8 cellular contexts compared by ENCODE assay signal in the genomic region with DNA sequence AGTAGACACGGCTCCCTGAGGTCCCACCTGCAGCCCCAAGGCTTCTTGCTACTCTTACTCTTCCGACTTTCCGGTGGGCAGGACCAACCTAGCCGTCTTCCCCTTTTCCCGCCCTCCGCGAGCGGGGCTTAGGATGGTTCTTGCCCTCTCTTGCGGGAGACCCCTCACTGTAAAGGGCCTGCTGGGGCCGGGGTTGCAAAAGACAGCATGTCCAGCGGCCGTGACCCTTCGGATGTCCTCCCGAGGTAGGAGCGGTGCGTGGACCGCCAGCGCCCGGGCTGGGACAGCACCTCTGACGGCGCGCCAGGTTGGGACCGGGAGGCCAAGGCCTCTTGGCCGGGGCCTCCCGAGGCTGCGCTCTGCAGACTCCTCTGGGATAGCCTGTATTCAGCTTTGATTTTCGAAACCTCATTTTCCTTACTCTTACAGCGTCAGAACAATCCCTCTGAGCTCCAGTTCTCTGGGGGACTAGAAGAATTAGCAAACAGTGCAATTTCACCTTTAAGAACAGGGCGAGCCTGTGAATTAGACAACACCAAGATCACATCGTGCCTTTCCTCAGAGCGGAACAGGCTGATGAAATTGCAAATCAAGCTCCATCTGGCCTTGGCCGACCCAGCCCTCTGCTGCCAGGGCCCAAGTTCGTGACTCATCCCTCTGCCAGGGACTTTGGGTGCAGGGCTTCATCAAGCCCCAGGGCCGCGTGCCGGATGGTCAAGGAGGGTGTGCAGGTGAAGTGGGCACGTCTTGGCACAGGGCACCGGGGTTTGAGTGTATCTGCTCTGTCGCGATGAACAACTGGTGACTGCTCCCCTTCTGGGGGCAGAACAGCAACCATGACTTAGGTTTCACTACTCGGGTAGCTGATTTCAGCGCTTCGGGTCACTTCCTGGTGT.
DNase-seq lines count a peak whose midpoint lies in the region; ATAC-seq, FAIRE-seq and TF ChIP-seq lines count a peak whose summit lies in the region.

No MANE protein-coding gene starts in this region.

- peaks cover 3 to 8% of the 10 kb centered on the region in 2 donors for H3K4me1 ChIP-seq in mucosa of rectum (ENCODE audit: control insufficient read depth in 2 of 2, insufficient read depth in 2 of 2, low read length in 2 of 2)

- FAIRE-seq in GM19239 (lab: Jason Lieb, UNC) = no peak

- H3K9ac ChIP-seq in mucosa of rectum (ENCODE audit: low read depth in 1 of 2, low read length in 2 of 2) = peak overlapping the region; percentile 65 to 79

- H3K4me3 ChIP-seq in LNCaP clone FGC (ENCODE audit: low read depth, low read length) = peak overlapping the region; percentile 74
- H3K4me3 ChIP-seq in mucosa of rectum (ENCODE audit: low read length in 2 of 2) = peak overlapping the region; percentile 87 to 88

- no peaks in the 10 kb centered on the region for H3K9me3 ChIP-seq in mucosa of rectum (ENCODE audit: control insufficient read depth in 2 of 2, low read length in 2 of 2)

- DNase-seq in LNCaP clone FGC (ENCODE audit: low read depth) (peak; percentile 14), ecto neural progenitor cell (ENCODE audit: low spot score) (peak; percentile 62), GM19239 (ENCODE audit: insufficient read length, low spot score) (no peak), NCI-H526 (lab: John Stamatoyannopoulos, UW) (no peak), NOMO-1 (lab: John Stamatoyannopoulos, UW; ENCODE audit: unreplicated experiment in 2 of 2) (no peak)
- no peak for DNase-seq in stimulated activated CD4-positive, alpha-beta T cell treated with anti-CD3 and anti-CD28 coated beads, Interleukin-4, amount 100 ng/mL, for 24 hours

- H3K27ac ChIP-seq in mucosa of rectum (ENCODE audit: low read depth in 2 of 2, low read length in 2 of 2) = peak overlapping the region in 1 of 2 donors; percentile 23

- peak; percentile 30 for ATAC-seq in GM18511 (IDR thresholded peaks at IDR 0.05; ENCODE audit: unreplicated experiment)

- TF ChIP-seq CTCF in LNCaP clone FGC (IDR thresholded peaks at IDR 0.05; ENCODE audit: control insufficient read depth, extremely low read depth, insufficient read depth) = no peak

- no peaks in the 10 kb centered on the region for H3K27me3 ChIP-seq in mucosa of rectum (ENCODE audit: control insufficient read depth in 2 of 2, insufficient read depth in 2 of 2, low read length in 2 of 2)

- no peaks in the 10 kb centered on the region for H3K36me3 ChIP-seq in mucosa of rectum (ENCODE audit: control insufficient read depth in 2 of 2, insufficient read depth in 2 of 2, low read length in 2 of 2)

Comparison
In these comparisons a context has a peak if more than half of its experiments do, and no peak if none do; other contexts are left out.
1. DNase-seq: peak in LNCaP clone FGC (single experiment) and ecto neural progenitor cell (single experiment); none in GM19239 (single experiment), NCI-H526 (0 of 2), NOMO-1 (0 of 2) and stimulated activated CD4-positive, alpha-beta T cell treated with anti-CD3 and anti-CD28 coated beads, Interleukin-4, amount 100 ng/mL, for 24 hours (single experiment).